Comparison of ENCODE assay signal across 8 cellular contexts in the genomic region with DNA sequence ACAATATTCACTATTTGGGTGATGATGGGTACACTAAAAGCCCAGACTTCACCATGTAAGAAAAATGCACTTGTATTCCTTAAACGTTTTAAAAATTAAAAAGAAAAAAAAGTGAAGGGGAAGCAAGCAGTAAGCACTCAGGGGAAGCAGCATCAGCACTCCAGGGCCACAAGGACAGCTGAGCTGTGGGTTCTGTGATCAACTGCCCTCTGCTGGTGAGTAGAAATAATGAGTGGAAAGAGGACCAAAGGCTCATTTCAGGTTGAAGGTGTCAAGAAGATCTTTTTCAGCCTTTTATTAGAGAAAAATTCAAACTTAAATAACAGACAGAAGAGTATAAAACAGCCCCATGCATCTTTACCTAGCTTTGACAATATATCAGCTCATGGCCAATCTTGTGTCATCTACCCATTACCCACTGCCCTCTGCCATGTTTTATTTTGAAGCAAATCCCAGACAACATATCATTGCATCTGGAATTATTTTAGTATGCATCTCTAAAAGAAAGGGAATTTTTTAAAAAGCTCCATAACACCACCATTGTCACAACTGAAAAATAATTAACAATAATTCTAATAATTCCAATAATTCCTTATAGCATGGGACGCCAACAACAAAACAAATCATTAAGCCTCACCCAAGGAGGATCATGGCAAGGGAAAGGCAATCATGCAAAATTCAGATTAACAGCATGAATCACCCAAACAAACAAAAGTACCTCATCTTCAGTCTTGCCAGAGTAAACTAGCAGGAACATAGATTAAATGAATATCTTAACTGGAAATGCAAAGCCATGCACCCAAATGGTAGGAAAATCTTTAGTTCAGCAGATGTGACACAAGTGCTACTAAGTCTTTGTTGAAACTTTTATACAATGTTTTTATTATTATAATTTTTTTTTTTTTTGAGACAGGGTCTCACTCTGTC. TPM values are rescaled to one million over a fixed set of nuclear protein-coding genes. Genes with fewer than 3 reads are reported as not detected.
A peak's percentile ranks its signal among the peaks of the same experiment; 100 is the strongest.
DNase-seq lines count a peak whose midpoint lies in the region; ATAC-seq and TF ChIP-seq lines count a peak whose summit lies in the region.

No MANE protein-coding gene starts in this region.

- H3K36me3 Mint-ChIP-seq in activated CD4-positive, alpha-beta memory T cell treated with anti-CD3 and anti-CD28 coated beads, Interleukin-2, amount 10 ng/mL, durations not matched to agents 7 days and 5 days (ENCODE audit: low read depth): peaks cover 79% of the 10 kb centered on the region
- peaks cover 92% of the 10 kb centered on the region for H3K36me3 Mint-ChIP-seq in nephron progenitor cell (ENCODE audit: low read depth)

- no peak overlapping the region for H3K27ac ChIP-seq in fibroblast of lung (ENCODE audit: insufficient read depth, low read length)

- no peaks in the 10 kb centered on the region for H4K20me1 ChIP-seq in fibroblast of lung (ENCODE audit: control insufficient read depth, extremely low read depth, insufficient read depth, low read length)

- H3K4me1 Mint-ChIP-seq in activated CD4-positive, alpha-beta memory T cell treated with anti-CD3 and anti-CD28 coated beads, Interleukin-2, amount 10 ng/mL, durations not matched to agents 7 days and 5 days: peaks cover 28% of the 10 kb centered on the region
- peaks cover 29% of the 10 kb centered on the region for H3K4me1 Mint-ChIP-seq in nephron progenitor cell

- POLR2A ChIA-PET in activated CD4-positive, alpha-beta memory T cell treated with anti-CD3 and anti-CD28 coated beads, Interleukin-2, amount 10 ng/mL, durations not matched to agents 7 days and 5 days (lab: Charles Lee): interaction anchor here (0.6 to 1.3 kb wide), 2 partner anchors 9 to 556 kb away, joined by 3 to 6 read pairs; no protein-coding TSS in a partner anchor

- ATAC-seq in GM19328 (IDR thresholded peaks at IDR 0.05; ENCODE audit: unreplicated experiment): no peak

- H2AFZ ChIP-seq in fibroblast of lung (ENCODE audit: low read length): no peak overlapping the region

- no peak overlapping the region for H3K4me2 ChIP-seq in fibroblast of lung (ENCODE audit: extremely low read depth, insufficient read depth, low read length)

- no peaks in the 10 kb centered on the region for H3K27me3 Mint-ChIP-seq in activated CD4-positive, alpha-beta memory T cell treated with anti-CD3 and anti-CD28 coated beads, Interleukin-2, amount 10 ng/mL, durations not matched to agents 7 days and 5 days
- no peaks in the 10 kb centered on the region for H3K27me3 Mint-ChIP-seq in nephron progenitor cell (ENCODE audit: low read depth, poor library complexity)

- H3K79me2 ChIP-seq in fibroblast of lung (ENCODE audit: control insufficient read depth, insufficient read depth, low read length): no peaks in the 10 kb centered on the region

- no peaks in the 10 kb centered on the region for H3K36me3 ChIP-seq in fibroblast of lung (ENCODE audit: control insufficient read depth, insufficient read depth, low read length)

- peaks cover 2% of the 10 kb centered on the region for H3K4me1 ChIP-seq in fibroblast of lung (ENCODE audit: control insufficient read depth, extremely low read depth, insufficient read depth, low read length)

- DNase-seq in NCI-H2171 treated with DMSO at 0.1 percent for 48 hours (lab: John Stamatoyannopoulos, UW) (peak; percentile 42), NCI-H2171 (lab: John Stamatoyannopoulos, UW) (no peak), HFF-Myc (ENCODE audit: extremely low read depth, low read depth) (peak; percentile 27), NCI-H446 treated with DMSO at 0.1 percent for 48 hours (lab: John Stamatoyannopoulos, UW) (peak; percentile 0), fibroblast of lung (ENCODE audit: low read depth in 2 of 2) (peak; percentile 50 to 62), nephron progenitor cell (peak; percentile 27)
- DNase-seq in activated CD4-positive, alpha-beta memory T cell treated with anti-CD3 and anti-CD28 coated beads, Interleukin-2, amount 10 ng/mL, durations not matched to agents 7 days and 5 days: peak; percentile 56

- no peak overlapping the region for H3K4me3 ChIP-seq in HFF-Myc (replicated peaks; ENCODE audit: low read depth, low read length)
- H3K4me3 ChIP-seq in fibroblast of lung (replicated peaks in 1 of 4; ENCODE audit: control extremely low read depth in 1 of 4, insufficient read depth in 1 of 4, low read depth in 3 of 4, low read length in 4 of 4): no peak overlapping the region

- H3K9me3 Mint-ChIP-seq in activated CD4-positive, alpha-beta memory T cell treated with anti-CD3 and anti-CD28 coated beads, Interleukin-2, amount 10 ng/mL, durations not matched to agents 7 days and 5 days: no peaks in the 10 kb centered on the region
- H3K9me3 Mint-ChIP-seq in nephron progenitor cell: peaks cover 42% of the 10 kb centered on the region

- no peak overlapping the region for H3K9ac ChIP-seq in fibroblast of lung (ENCODE audit: insufficient read depth, low read length)

- H3K9me3 ChIP-seq in fibroblast of lung (ENCODE audit: control insufficient read depth, insufficient read depth, low read depth, low read length): no peaks in the 10 kb centered on the region

- CTCF ChIA-PET in activated CD4-positive, alpha-beta memory T cell treated with anti-CD3 and anti-CD28 coated beads, Interleukin-2, amount 10 ng/mL, durations not matched to agents 7 days and 5 days (lab: Charles Lee): interaction anchor here (0.5 to 2.8 kb wide), 33 partner anchors 9 to 424 kb away, joined by 3 to 14 read pairs (median 3); a partner anchor contains a TSS

- TF ChIP-seq CTCF in HFF-Myc (IDR thresholded peaks at IDR 0.05; ENCODE audit: low read depth, low read length, missing control alignments) (peak; percentile 61), fibroblast of lung (conservative IDR thresholded peaks at IDR 0.05 in 1 of 2, IDR thresholded peaks at IDR 0.05 in 1 of 2; ENCODE audit: low read depth in 1 of 2, low read length in 2 of 2) (peak; percentile 66 to 70), nephron progenitor cell (IDR thresholded peaks at IDR 0.05) (peak; percentile 60)

- no peak overlapping the region for H3K27ac Mint-ChIP-seq in activated CD4-positive, alpha-beta memory T cell treated with anti-CD3 and anti-CD28 coated beads, Interleukin-2, amount 10 ng/mL, durations not matched to agents 7 days and 5 days
- no peak overlapping the region for H3K27ac Mint-ChIP-seq in nephron progenitor cell

- H3K4me3 Mint-ChIP-seq in activated CD4-positive, alpha-beta memory T cell treated with anti-CD3 and anti-CD28 coated beads, Interleukin-2, amount 10 ng/mL, durations not matched to agents 7 days and 5 days: no peak overlapping the region
- no peak overlapping the region for H3K4me3 Mint-ChIP-seq in nephron progenitor cell

- H3K27me3 ChIP-seq in fibroblast of lung (ENCODE audit: control insufficient read depth, insufficient read depth, low read length): no peaks in the 10 kb centered on the region

RNA-seq across cellular contexts. Expression of a gene that starts 42.4 kb away (rescaled TPM):
- 10 to 100 TPM; 19.5 to 20.9 TPM for total RNA-seq in activated CD4-positive, alpha-beta memory T cell treated with anti-CD3 and anti-CD28 coated beads, Interleukin-2, amount 10 ng/mL, durations not matched to agents 7 days and 5 days
- 4.6 and 5.6 TPM in 2 replicates for total RNA-seq in fibroblast of lung
- 9.0 and 11.2 TPM in 2 replicates for polyA plus RNA-seq in fibroblast of lung
- 8.9 and 11.7 TPM in 2 replicates for polyA plus RNA-seq in fibroblast of lung (2012)
- 1.6 and 5.6 TPM in 2 replicates for polyA minus RNA-seq in fibroblast of lung (ENCODE audit: low replicate concordance)
